8 cellular contexts compared by ENCODE assay signal in genomic region chr3:61637088-61638051, GRCh38.
DNase-seq lines count a peak whose midpoint lies in the region; ATAC-seq and TF ChIP-seq lines count a peak whose summit lies in the region.

No MANE protein-coding gene starts in this region.

- H3K36me3 ChIP-seq in left ventricle myocardium inferior = no peaks in the 10 kb centered on the region
- H3K36me3 ChIP-seq in vagina = no peaks in the 10 kb centered on the region

- H3K27me3 ChIP-seq in left ventricle myocardium inferior (ENCODE audit: low read depth) (no peaks in the 10 kb centered on the region), vagina (no peaks in the 10 kb centered on the region)

- intact Hi-C loops in Right ventricle myocardium inferior (cut with DNase I) = no loop called here
- intact Hi-C loops in cardiac septum (cut with DNase I) = loop anchor here (5.0 kb wide), 1 partner anchor 175 kb away; no protein-coding TSS in a partner anchor
- intact Hi-C loops in left ventricle myocardium inferior (cut with micrococcal nuclease) = no loop called here
- intact Hi-C loops in vagina (cut with DNase I) = no loop called here

- in situ Hi-C loops in KBM-7 (cut with MboI; ENCODE audit: low pct_unique_long_range_greater_than_20kb, low sequenced_read_pairs) = no loop called here
- in situ Hi-C loops in G401 (cut with HindIII; ENCODE audit: low sequenced_read_pairs) = no loop called here

- peaks cover 14% of the 10 kb centered on the region for H3K9me3 ChIP-seq in left ventricle myocardium inferior (replicated peaks)
- H3K9me3 ChIP-seq in vagina = no peaks in the 10 kb centered on the region

- H3K27ac ChIP-seq in left ventricle myocardium inferior (replicated peaks) (peak overlapping the region; percentile 84), vagina (peak overlapping the region; percentile 46)

- TF ChIP-seq CTCF in left ventricle myocardium inferior (IDR thresholded peaks at IDR 0.05; ENCODE audit: borderline replicate concordance) (no peak), vagina (IDR thresholded peaks at IDR 0.05) (no peak)

- DNase-seq in Right ventricle myocardium inferior (ENCODE audit: missing footprints) (no peak), cardiac septum (ENCODE audit: low spot score) (no peak), HS-5 (ENCODE audit: low read depth) (peak; percentile 23), left ventricle myocardium inferior (no peak), vagina (ENCODE audit: extremely low spot score in 2 of 2) (no peak), GOT3 (lab: John Stamatoyannopoulos, UW) (no peak), KBM-7 (no peak), G401 (ENCODE audit: low spot score) (no peak)

- peaks cover 65% of the 10 kb centered on the region for H3K4me1 ChIP-seq in left ventricle myocardium inferior
- peaks cover 16% of the 10 kb centered on the region for H3K4me1 ChIP-seq in vagina

- no peak for TF ChIP-seq POLR2A in vagina (IDR thresholded peaks at IDR 0.05)

- peak overlapping the region; percentile 54 for H3K4me3 ChIP-seq in left ventricle myocardium inferior
- peak overlapping the region in 1 of 2 donors; percentile 2 for H3K4me3 ChIP-seq in vagina

- ATAC-seq in Right ventricle myocardium inferior = peak; percentile 74
